Comparison of ENCODE assay signal across 20 cellular contexts in genomic region chr3:194754091-194754490, GRCh38.
DNase-seq lines count a peak whose midpoint lies in the region; ATAC-seq, FAIRE-seq and TF ChIP-seq lines count a peak whose summit lies in the region.
"Had no signal": no experiment of that assay in that cellular context is flagged by ENCODE, and none has a peak within 500 bp of the region (broad histone marks: within the 10 kb centered on the region; RNA-seq: fewer than 3 reads in every experiment).

No MANE protein-coding gene starts in this region.

- no peaks in the 10 kb centered on the region for H3K79me1 ChIP-seq in H1 (ENCODE audit: low read depth, low read length)

- H3K56ac ChIP-seq in H1 (replicated peaks; ENCODE audit: insufficient read length, low read depth, low read length): no peak overlapping the region

- H3K23me2 ChIP-seq in H1 (ENCODE audit: low read depth, low read length): no peaks in the 10 kb centered on the region

- H3K4me2 ChIP-seq in HCT116 (ENCODE audit: low read length) (no peak overlapping the region), H1 (ENCODE audit: insufficient read depth in 1 of 2, low read depth in 2 of 2, low read length in 2 of 2) (no peak overlapping the region)
- H3K4me2 ChIP-seq: BLaER1 had no signal

- H3K9ac ChIP-seq in HCT116 (ENCODE audit: low read length) (no peak overlapping the region), H1 (replicated peaks in 1 of 4; ENCODE audit: extremely low read depth in 1 of 4, low read depth in 3 of 4, low read length in 3 of 4) (no peak overlapping the region)
- H3K9ac ChIP-seq: BLaER1 had no signal

- POLR2A ChIA-PET in HCT116 (lab: Charles Lee) (no interaction called here), H1 (lab: Charles Lee; ENCODE audit: partially characterized antibody) (no interaction called here)

- no peaks in the 10 kb centered on the region for H3K9me2 ChIP-seq in HCT116 (ENCODE audit: insufficient read depth)

- H2BK5ac ChIP-seq in H1 (ENCODE audit: low read depth, low read length): 0 out of 2 replicates have a peak overlapping the region, but pooled peaks have one; percentile 30

- H2AFZ ChIP-seq in HCT116 (ENCODE audit: low read depth, low read length, poor library complexity, severe bottlenecking) (no peak overlapping the region), H1 (ENCODE audit: low read length) (no peak overlapping the region)

- TF ChIP-seq EP300 in H1 (IDR thresholded peaks at IDR 0.05; ENCODE audit: borderline replicate concordance in 1 of 2, low read depth in 2 of 2, low read length in 2 of 2): no peak

- ATAC-seq in HCT116 (0 out of 2 replicates have a peak, but pooled peaks have one; percentile 38), HG03521 (IDR thresholded peaks at IDR 0.05; ENCODE audit: unreplicated experiment) (no peak)
- ATAC-seq: CD8-positive, alpha-beta T cell; GM12878 had no signal

- CTCF ChIA-PET in HCT116 (lab: Charles Lee): no interaction called here
- CTCF ChIA-PET in H1 (lab: Charles Lee; ENCODE audit: partially characterized antibody): interaction anchor here (1.2 kb wide), 2 partner anchors 83 to 187 kb away, joined by 3 read pairs; partner anchors contain the start of gene LSG1

- H3K79me2 ChIP-seq in HCT116 (ENCODE audit: insufficient read depth, low read length) (no peaks in the 10 kb centered on the region), H1 (ENCODE audit: control insufficient read depth in 1 of 2, insufficient read depth in 2 of 2, low read length in 2 of 2) (no peaks in the 10 kb centered on the region)

- no peak overlapping the region for H2BK12ac ChIP-seq in H1 (ENCODE audit: low read depth, low read length)

- no peak overlapping the region for H3K18ac ChIP-seq in H1 (ENCODE audit: extremely low read depth, low read length)

- RAD21 ChIA-PET in HCT116 (lab: Charles Lee; ENCODE audit: low non-redundant PET in 1 of 2, low total read pairs in 2 of 2, uncharacterized antibody in 2 of 2, unreplicated experiment in 2 of 2): no interaction called here

- H2AK5ac ChIP-seq in H1 (ENCODE audit: low read depth, low read length): peak overlapping the region; percentile 3; the same call in 1 of the 2 replicates

- TF ChIP-seq POLR2A in HCT116 (IDR thresholded peaks at IDR 0.05; ENCODE audit: borderline replicate concordance, extremely low read depth, insufficient read depth, insufficient read length): no peak
- no peak for TF ChIP-seq POLR2A in H1 (IDR thresholded peaks at IDR 0.05; ENCODE audit: control extremely low read depth in 1 of 2, low read depth in 2 of 2, low read length in 2 of 2)

- no TSS peak for BruUV-seq in HCT116 (replicated peaks; lab: Mats Ljungman, UMichigan)

- H2BK20ac ChIP-seq in H1 (ENCODE audit: low read length): no peak overlapping the region

- H3K9me3 ChIP-seq in HCT116 (ENCODE audit: control insufficient read depth in 1 of 2, insufficient read depth in 1 of 2, low read depth in 1 of 2, low read length in 2 of 2) (no peaks in the 10 kb centered on the region), H1 (ENCODE audit: insufficient read depth in 2 of 2, low read depth in 1 of 2, low read length in 1 of 2) (no peaks in the 10 kb centered on the region)
- H3K9me3 ChIP-seq: BLaER1, Caco-2 had no signal

- TF ChIP-seq RAD21 in HCT116 (IDR thresholded peaks at IDR 0.05; ENCODE audit: low read depth) (no peak), H1 (IDR thresholded peaks at IDR 0.05 in 1 of 2, conservative IDR thresholded peaks at IDR 0.05 in 1 of 2; ENCODE audit: low read depth in 2 of 2, low read length in 2 of 2) (no peak)

- H3K27ac ChIP-seq in HCT116 (ENCODE audit: low read depth, low read length) (no peak overlapping the region), H1 (ENCODE audit: low read depth, low read length) (no peak overlapping the region)
- H3K27ac ChIP-seq: 22Rv1, BLaER1, C4-2B had no signal

- H4K20me1 ChIP-seq in HCT116 (ENCODE audit: insufficient read depth): no peaks in the 10 kb centered on the region
- no peaks in the 10 kb centered on the region for H4K20me1 ChIP-seq in H1 (replicated peaks in 1 of 2; ENCODE audit: control insufficient read depth in 1 of 2, insufficient read depth in 2 of 2, low read length in 2 of 2)
- H4K20me1 ChIP-seq: BLaER1 had no signal

- H2BK120ac ChIP-seq in H1 (replicated peaks; ENCODE audit: low read depth, low read length): no peak overlapping the region

- no peak overlapping the region for H4K8ac ChIP-seq in H1 (ENCODE audit: extremely low read depth, insufficient read depth, low read length)

- peak overlapping the region; percentile 63; the same call in 1 of the 2 replicates for H2BK15ac ChIP-seq in H1 (ENCODE audit: low read length)

- no peak overlapping the region for H3K23ac ChIP-seq in H1 (ENCODE audit: insufficient read length)

- H3K4ac ChIP-seq in H1 (replicated peaks; ENCODE audit: insufficient read length, low read depth, low read length): no peak overlapping the region

- H3K4me3 ChIP-seq in HCT116 (replicated peaks in 1 of 2; ENCODE audit: low read depth in 1 of 2, low read length in 2 of 2) (no peak overlapping the region), H1 (ENCODE audit: extremely low read depth in 1 of 4, insufficient read depth in 2 of 4, low read depth in 3 of 4, low read length in 4 of 4) (no peak overlapping the region)
- H3K4me3 ChIP-seq: BLaER1, GM12878 had no signal

- TF ChIP-seq CTCF in HCT116 (IDR thresholded peaks at IDR 0.05 in 2 of 3, conservative IDR thresholded peaks at IDR 0.05 in 1 of 3; ENCODE audit: borderline replicate concordance in 1 of 3, insufficient read depth in 1 of 3, low read depth in 2 of 3, low read length in 2 of 3): no peak
- no peak for TF ChIP-seq CTCF in H1 (IDR thresholded peaks at IDR 0.05; ENCODE audit: control extremely low read depth in 1 of 3, insufficient read depth in 1 of 3, low read depth in 1 of 3, low read length in 3 of 3)

- no peak overlapping the region for H4K5ac ChIP-seq in H1 (ENCODE audit: insufficient read length, low read depth, low read length)

- H3K27me3 ChIP-seq in HCT116 (ENCODE audit: insufficient read depth, low read length): no peaks in the 10 kb centered on the region; the same call in 1 of the 2 replicates
- H3K27me3 ChIP-seq in H1 (replicated peaks in 1 of 4; ENCODE audit: control insufficient read depth in 3 of 4, extremely low read depth in 1 of 4, insufficient read depth in 3 of 4, low read length in 3 of 4): no peaks in the 10 kb centered on the region
- H3K27me3 ChIP-seq: BLaER1 had no signal

- H4K91ac ChIP-seq in H1 (replicated peaks; ENCODE audit: insufficient read length, low read length): no peak overlapping the region

- WGBS in H1 (ENCODE audit: extremely low coverage in 1 of 2, insufficient coverage in 1 of 2, insufficient read length in 1 of 2, insufficient replicate concordance in 2 of 2, low coverage in 1 of 2, low lambda C conversion rate in 2 of 2, missing lambda C conversion rate in 1 of 2), 2 experiments: 83% methylated on average over 11 of the region's 11 CpGs; no CpG with 5 or more reads in 1 of the 2 experiments

- no peaks in the 10 kb centered on the region for H3K36me3 ChIP-seq in HCT116 (ENCODE audit: control insufficient read depth in 1 of 2, insufficient read depth in 2 of 2, low read length in 2 of 2)
- H3K36me3 ChIP-seq in H1 (ENCODE audit: control insufficient read depth in 2 of 4, insufficient read depth in 4 of 4, low read length in 3 of 4): no peaks in the 10 kb centered on the region
- H3K36me3 ChIP-seq: BLaER1 had no signal

- no peak overlapping the region for H3K14ac ChIP-seq in H1 (ENCODE audit: insufficient read length)

- intact Hi-C loops in HCT116 (cut with micrococcal nuclease): no loop called here

- H3K4me1 ChIP-seq in HCT116 (ENCODE audit: control insufficient read depth in 1 of 2, insufficient read depth in 2 of 2, low read length in 2 of 2): no peaks in the 10 kb centered on the region
- peaks cover 6 to 12% (median 11%) of the 10 kb centered on the region in 4 experiments for H3K4me1 ChIP-seq in H1 (replicated peaks in 1 of 4; ENCODE audit: control insufficient read depth in 3 of 4, insufficient read depth in 4 of 4, low read length in 3 of 4)

- FAIRE-seq in H1 (lab: Jason Lieb, UNC): no peak
- FAIRE-seq: A204.1, GM12878 had no signal

- no peak for DNase-seq in HCT116 (ENCODE audit: low read depth, low spot score)
- DNase-seq in H1 (ENCODE audit: low read depth in 1 of 2, low spot score in 2 of 2): no peak
- DNase-seq in mesenteric fat pad (ENCODE audit: low spot score): peak; percentile 60
- no peak for DNase-seq in DMS114 treated with DMSO at 0.1 percent for 48 hours (lab: John Stamatoyannopoulos, UW; ENCODE audit: unreplicated experiment)
- DNase-seq in activated CD4-positive, alpha-beta T cell treated with anti-CD3 and anti-CD28 coated beads for 4 hours: no peak
- DNase-seq: Caco-2; CD4-positive, CD25-positive, alpha-beta regulatory T cell; CD8-positive, alpha-beta T cell; DMS79; EL; GDM1; GOT3; H7; HCEC 1CT had no signal

TF ChIP-seq in HCT116, 20 proteins besides CTCF, POLR2A, EP300 and RAD21 (continues in another document):
- no peak for TF ChIP-seq JUND (IDR thresholded peaks at IDR 0.05)

TF ChIP-seq in H1, 55 proteins besides CTCF, POLR2A, EP300 and RAD21:
- TF ChIP-seq CTBP2 (IDR thresholded peaks at IDR 0.05; ENCODE audit: borderline replicate concordance, insufficient read depth, insufficient read length, low read length): no peak
